ENCODE assay signal across 23 cellular contexts in genomic region chr1:244076740-244077139, GRCh38. TPM values are rescaled to one million over a fixed set of nuclear protein-coding genes. Genes with fewer than 3 reads are reported as not detected.
DNase-seq lines count a peak whose midpoint lies in the region; ATAC-seq, FAIRE-seq and TF ChIP-seq lines count a peak whose summit lies in the region.
"Had no signal": no experiment of that assay in that cellular context is flagged by ENCODE, and none has a peak within 500 bp of the region (broad histone marks: within the 10 kb centered on the region; RNA-seq: fewer than 3 reads in every experiment).

No MANE protein-coding gene starts in this region.

- no peaks in the 10 kb centered on the region for H3K9me3 ChIP-seq in K562 (replicated peaks; ENCODE audit: control insufficient read depth, insufficient read depth, low read depth, low read length)

- POLR2A ChIA-PET in K562 (lab: Yijun Ruan, JAX), result interaction anchor here (1.2 to 1.9 kb wide), 3 partner anchors 11 to 19 kb away, joined by 3 to 6 read pairs (median 6); no protein-coding TSS in a partner anchor

- DNase-seq in NCI-H82 (lab: John Stamatoyannopoulos, UW) (peak; percentile 25), NCI-H82 treated with DMSO at 0.1 percent for 48 hours (lab: John Stamatoyannopoulos, UW; ENCODE audit: unreplicated experiment) (no peak), MV-4-11 (lab: John Stamatoyannopoulos, UW) (peak; percentile 22), K562 (ENCODE audit: extremely low read depth in 1 of 4, low spot score in 3 of 4) (no peak), NCI-H1092 treated with DMSO at 0.1 percent for 48 hours (lab: John Stamatoyannopoulos, UW) (no peak)
- DNase-seq in stimulated activated naive B cell treated with anti-CD40 and anti-IgM and Interleukin-4, amounts not matched to agents 10 μg/mL and 1 μg/mL and 100 μg/mL, for 72 hours, result no peak
- DNase-seq: DMS79, HFFc6, IMR-90, Karpas-422, NCI-H1417 treated with DMSO at 0.1 percent for 48 hours, NCI-H187, NCI-H510A, NCI-H774, PC-9, SHP77 had no signal

- peaks cover 35 to 64% of the 10 kb centered on the region in 2 donors for H3K4me1 Mint-ChIP-seq in stimulated activated naive B cell treated with anti-CD40 and anti-IgM and Interleukin-4, amounts not matched to agents 10 μg/mL and 1 μg/mL and 100 μg/mL, for 72 hours

- TF ChIP-seq CTCF in K562 (IDR thresholded peaks at IDR 0.05 in 2 of 3, conservative IDR thresholded peaks at IDR 0.05 in 1 of 3; ENCODE audit: insufficient read depth in 2 of 3, low read depth in 1 of 3, low read length in 3 of 3), result no peak

- FAIRE-seq in K562 (lab: Jason Lieb, UNC), result no peak
- FAIRE-seq: A204.1, D721Med, GM19239, H54 had no signal

- no peak for TF ChIP-seq EP300 in K562 (IDR thresholded peaks at IDR 0.05; ENCODE audit: low read length)

- H3K4me2 ChIP-seq in K562 (ENCODE audit: insufficient read depth, low read length), result no peak overlapping the region
- H3K4me2 ChIP-seq: PC-9 had no signal

- CTCF ChIA-PET in K562 (lab: Yijun Ruan, JAX; ENCODE audit: low intra/inter-chr PET ratio), result no interaction called here

- TF ChIP-seq RAD21 in K562 (CRISPR knock-in tag; conservative IDR thresholded peaks at IDR 0.05 in 1 of 2, IDR thresholded peaks at IDR 0.05 in 1 of 2), result no peak

- peaks cover 57 to 80% of the 10 kb centered on the region in 2 experiments for H3K27me3 ChIP-seq in K562 (ENCODE audit: control insufficient read depth in 2 of 2, insufficient read depth in 2 of 2, low read length in 2 of 2)

- H3K36me3 ChIP-seq in K562 (ENCODE audit: control insufficient read depth, insufficient read depth, low read length), result no peaks in the 10 kb centered on the region

- H3K4me3 ChIP-seq in K562, result no peak overlapping the region
- H3K4me3 ChIP-seq: PC-9 had no signal

- H3K27ac Mint-ChIP-seq in stimulated activated naive B cell treated with anti-CD40 and anti-IgM and Interleukin-4, amounts not matched to agents 10 μg/mL and 1 μg/mL and 100 μg/mL, for 72 hours, result peak overlapping the region; percentile 59
- H3K27ac Mint-ChIP-seq: CD14-positive monocyte; HFFc6; T-helper 1 cell treated with Interleukin-12 subunit alpha and Interleukin-12 subunit beta and Interleukin-4 antibody, amounts not matched to agents 30 μg/mL and 1 μg/mL, for 36 hours had no signal

- no peaks in the 10 kb centered on the region for H3K4me1 ChIP-seq in K562 (replicated peaks in 1 of 2; ENCODE audit: control insufficient read depth in 2 of 2, insufficient read depth in 2 of 2, low read length in 2 of 2)

- no peaks in the 10 kb centered on the region for H3K79me2 ChIP-seq in K562 (ENCODE audit: control insufficient read depth, insufficient read depth, low read length)

- no peaks in the 10 kb centered on the region for H3K36me3 Mint-ChIP-seq in stimulated activated naive B cell treated with anti-CD40 and anti-IgM and Interleukin-4, amounts not matched to agents 10 μg/mL and 1 μg/mL and 100 μg/mL, for 72 hours
- H3K36me3 Mint-ChIP-seq: CD14-positive monocyte had no signal

- peaks cover under 1 to 1% of the 10 kb centered on the region in 2 donors for H3K27me3 Mint-ChIP-seq in stimulated activated naive B cell treated with anti-CD40 and anti-IgM and Interleukin-4, amounts not matched to agents 10 μg/mL and 1 μg/mL and 100 μg/mL, for 72 hours

- H3K9me3 Mint-ChIP-seq in stimulated activated naive B cell treated with anti-CD40 and anti-IgM and Interleukin-4, amounts not matched to agents 10 μg/mL and 1 μg/mL and 100 μg/mL, for 72 hours, result no peaks in the 10 kb centered on the region
- H3K9me3 Mint-ChIP-seq: HFFc6; T-helper 1 cell treated with Interleukin-12 subunit alpha and Interleukin-12 subunit beta and Interleukin-4 antibody, amounts not matched to agents 30 μg/mL and 1 μg/mL, for 36 hours had no signal

- peaks cover 8% of the 10 kb centered on the region for H4K20me1 ChIP-seq in K562 (replicated peaks; ENCODE audit: control insufficient read depth, insufficient read depth, low read length)

- ATAC-seq in K562 (no peak), HG03342 (IDR thresholded peaks at IDR 0.05; ENCODE audit: unreplicated experiment) (no peak)
- ATAC-seq in stimulated activated naive B cell treated with anti-CD40 and anti-IgM and Interleukin-4, amounts not matched to agents 10 μg/mL and 1 μg/mL and 100 μg/mL, for 72 hours (replicated peaks), result no peak

- TF ChIP-seq POLR2A in K562 (conservative IDR thresholded peaks at IDR 0.05), result no peak

- no TSS peak for BruUV-seq in K562 (replicated peaks; lab: Mats Ljungman, UMichigan)

- no peak overlapping the region for H3K9ac ChIP-seq in K562 (ENCODE audit: insufficient read depth in 1 of 2, low read depth in 2 of 2, low read length in 2 of 2)

- in situ Hi-C loops in K562 (cut with MboI), result no loop called here

- no peak overlapping the region for H3K27ac ChIP-seq in K562 (ENCODE audit: extremely low read depth, low read depth, low read length)
- H3K27ac ChIP-seq: PC-9 had no signal

- intact Hi-C loops in K562 (cut with micrococcal nuclease), result no loop called here

- H2AFZ ChIP-seq in K562 (ENCODE audit: low read depth, low read length), result no peak overlapping the region
- H2AFZ ChIP-seq: PC-9 had no signal

- no peaks in the 10 kb centered on the region for H3K9me1 ChIP-seq in K562 (ENCODE audit: control insufficient read depth, insufficient read depth, low read length)

- no peak overlapping the region for H3K4me3 Mint-ChIP-seq in stimulated activated naive B cell treated with anti-CD40 and anti-IgM and Interleukin-4, amounts not matched to agents 10 μg/mL and 1 μg/mL and 100 μg/mL, for 72 hours
- H3K4me3 Mint-ChIP-seq: HFFc6; T-helper 1 cell treated with Interleukin-12 subunit alpha and Interleukin-12 subunit beta and Interleukin-4 antibody, amounts not matched to agents 30 μg/mL and 1 μg/mL, for 36 hours had no signal

- WGBS in K562 (ENCODE audit: insufficient coverage, low coverage, missing lambda C conversion rate), result under 1% methylated on average over 8 of the region's 8 CpGs

TF ChIP-seq in K562, 482 proteins besides CTCF, POLR2A, EP300 and RAD21:
- TF ChIP-seq RBM25 (IDR thresholded peaks at IDR 0.05; ENCODE audit: low read depth, low read length, severe bottlenecking), result peak; percentile 74
- peak; percentile 73 for TF ChIP-seq ZFP36 (IDR thresholded peaks at IDR 0.05; ENCODE audit: low read depth, low read length, partially characterized antibody)
- TF ChIP-seq ZSCAN29 (IDR thresholded peaks at IDR 0.05), result no peak

RNA-seq across cellular contexts. Expression of gene ZBTB18, which starts 25.7 kb away (rescaled TPM):
- 4.1 and 7.6 TPM in 2 replicates for total RNA-seq in K562 (2011; cell fraction: chromatin; rRNA removed; ENCODE audit: low replicate concordance)
- total RNA-seq in K562 (2011; cell fraction: nucleolus; rRNA removed), result 3.3 and 4.6 TPM in 2 replicates
- 4.4 and 4.8 TPM in 2 replicates for total RNA-seq in K562 (2011; cell fraction: nucleoplasm; rRNA removed)
- total RNA-seq in K562 (2014; rRNA removed) (1.4 and 1.5 TPM in 2 replicates), K562 (2014; rRNA removed; fragmentation: Illumina TruSeq; extraction: Trizol) (1.6 and 2.0 TPM in 2 replicates), K562 (2015; rRNA removed; fragmentation: Illumina TruSeq; extraction: Trizol) (1.6 and 1.7 TPM in 2 replicates), K562 (2021) (2.1 and 2.2 TPM in 2 replicates)
- polyA plus RNA-seq in K562 (2011; rRNA removed) (2.6 TPM in 2 replicates), K562 (2014; fragmentation: Illumina TruSeq; extraction: Trizol) (1.6 TPM in 2 replicates), K562 (2014; fragmentation: Nextera tagmentation; extraction: Ambion mirVana) (under 1 TPM; 0.13 to 0.24 TPM), K562 (2014; rRNA removed) (1.7 and 1.8 TPM in 2 replicates)
- polyA plus RNA-seq in K562 (2011; cell fraction: cytosol; rRNA removed), result 1.6 and 1.8 TPM in 2 replicates
- 6.9 and 7.8 TPM in 2 replicates for polyA plus RNA-seq in K562 (2011; cell fraction: nucleus; rRNA removed)
- 1.3 and 1.4 TPM in 2 replicates for polyA plus RNA-seq in K562 (2012)
- 3.7 and 4.1 TPM in 2 replicates for polyA minus RNA-seq in K562 (2011; rRNA and poly(A)+ RNA removed)
- 1.7 and 2.6 TPM in 2 replicates for polyA minus RNA-seq in K562 (2011; cell fraction: cytosol; rRNA and poly(A)+ RNA removed)
- 2.6 and 4.3 TPM in 2 replicates for polyA minus RNA-seq in K562 (2011; cell fraction: nucleus; rRNA and poly(A)+ RNA removed)

Comparison
In these comparisons a context has a peak if more than half of its experiments do, and no peak if none do; other contexts are left out.
1. DNase-seq: peak in NCI-H82 (single experiment) and MV-4-11 (single experiment); none in NCI-H82 treated with DMSO at 0.1 percent for 48 hours (single experiment), K562 (0 of 4), stimulated activated naive B cell treated with anti-CD40 and anti-IgM and Interleukin-4, amounts not matched to agents 10 μg/mL and 1 μg/mL and 100 μg/mL, for 72 hours (single experiment) and NCI-H1092 treated with DMSO at 0.1 percent for 48 hours (single experiment).